Comparison of ENCODE assay signal across 15 cellular contexts in genomic region chr18:24063121-24063731, GRCh38. TPM values are rescaled to one million over a fixed set of nuclear protein-coding genes. Genes with fewer than 3 reads are reported as not detected.
DNase-seq lines count a peak whose midpoint lies in the region; ATAC-seq, FAIRE-seq and TF ChIP-seq lines count a peak whose summit lies in the region.
"Had no signal": no experiment of that assay in that cellular context is flagged by ENCODE, and none has a peak within 500 bp of the region (broad histone marks: within the 10 kb centered on the region; RNA-seq: fewer than 3 reads in every experiment).

No MANE protein-coding gene starts in this region.

- no peak overlapping the region for H3K4me3 ChIP-seq in fibroblast of villous mesenchyme (ENCODE audit: low read depth, low read length)
- no peak overlapping the region for H3K4me3 ChIP-seq in WERI-Rb-1 (ENCODE audit: low read depth, low read length)
- H3K4me3 ChIP-seq: skin epidermis had no signal

- H3K27ac ChIP-seq in WERI-Rb-1, result no peak overlapping the region
- H3K27ac ChIP-seq: C4-2B had no signal

- peaks cover 15% of the 10 kb centered on the region for H3K36me3 Mint-ChIP-seq in activated naive CD4-positive, alpha-beta T cell treated with anti-CD3 and anti-CD28 coated beads, Interleukin-2, amount 50 U/mL, for 24 hours
- peaks cover 3% of the 10 kb centered on the region for H3K36me3 Mint-ChIP-seq in T-helper 17 cell (ENCODE audit: low read depth)

- ATAC-seq in T-helper 17 cell, result peak; percentile 52
- ATAC-seq in sciatic nerve, result no peak

- intact Hi-C loops in sciatic nerve (cut with DNase I), result no loop called here

- no peak for FAIRE-seq in urothelium cell line (lab: Jason Lieb, UNC)

- H3K27me3 Mint-ChIP-seq in activated naive CD4-positive, alpha-beta T cell treated with anti-CD3 and anti-CD28 coated beads, Interleukin-2, amount 50 U/mL, for 24 hours, result no peaks in the 10 kb centered on the region
- H3K27me3 Mint-ChIP-seq in T-helper 17 cell, result no peaks in the 10 kb centered on the region
- H3K27me3 Mint-ChIP-seq: activated naive CD8-positive, alpha-beta T cell treated with anti-CD3 and anti-CD28 coated beads, Interleukin-2, amount 10 ng/mL, durations not matched to agents 7 days and 5 days had no signal

- peaks cover 2% of the 10 kb centered on the region; the same call in 1 of the 2 replicates for H3K36me3 ChIP-seq in WERI-Rb-1

- peak overlapping the region; percentile 74 for H3K27ac Mint-ChIP-seq in activated naive CD4-positive, alpha-beta T cell treated with anti-CD3 and anti-CD28 coated beads, Interleukin-2, amount 50 U/mL, for 24 hours
- H3K27ac Mint-ChIP-seq in T-helper 17 cell, result peak overlapping the region; percentile 85
- H3K27ac Mint-ChIP-seq: activated naive CD8-positive, alpha-beta T cell treated with anti-CD3 and anti-CD28 coated beads, Interleukin-2, amount 10 ng/mL, durations not matched to agents 7 days and 5 days had no signal

- no peaks in the 10 kb centered on the region for H3K9me3 Mint-ChIP-seq in activated naive CD4-positive, alpha-beta T cell treated with anti-CD3 and anti-CD28 coated beads, Interleukin-2, amount 50 U/mL, for 24 hours
- H3K9me3 Mint-ChIP-seq: activated naive CD8-positive, alpha-beta T cell treated with anti-CD3 and anti-CD28 coated beads, Interleukin-2, amount 10 ng/mL, durations not matched to agents 7 days and 5 days had no signal

- no peaks in the 10 kb centered on the region for H3K27me3 ChIP-seq in WERI-Rb-1 (ENCODE audit: insufficient read depth, low read depth, severe bottlenecking)

- DNase-seq in activated naive CD4-positive, alpha-beta T cell treated with anti-CD3 and anti-CD28 coated beads, Interleukin-2, amount 50 U/mL, for 16 hours, result no peak
- DNase-seq in T-helper 17 cell (no peak), fibroblast of villous mesenchyme (ENCODE audit: low read depth) (peak; percentile 11), urothelium cell line (ENCODE audit: low spot score) (peak; percentile 16), sciatic nerve (ENCODE audit: low spot score) (no peak), WERI-Rb-1 (no peak), medulla oblongata (ENCODE audit: extremely low spot score) (no peak)
- DNase-seq: activated naive CD8-positive, alpha-beta T cell treated with anti-CD3 and anti-CD28 coated beads, Interleukin-2, amount 10 ng/mL, durations not matched to agents 7 days and 5 days; effector CD8-positive, alpha-beta T cell; Karpas-422; NCI-H345; RPMI8226 had no signal

- H3K4me3 Mint-ChIP-seq in activated naive CD4-positive, alpha-beta T cell treated with anti-CD3 and anti-CD28 coated beads, Interleukin-2, amount 50 U/mL, for 24 hours, result peak overlapping the region; percentile 42
- H3K4me3 Mint-ChIP-seq in T-helper 17 cell, result no peak overlapping the region
- H3K4me3 Mint-ChIP-seq: activated naive CD8-positive, alpha-beta T cell treated with anti-CD3 and anti-CD28 coated beads, Interleukin-2, amount 10 ng/mL, durations not matched to agents 7 days and 5 days had no signal

- H3K9me3 ChIP-seq in T-helper 17 cell (ENCODE audit: control insufficient read depth, low read length, poor library complexity, severe bottlenecking) (no peaks in the 10 kb centered on the region), WERI-Rb-1 (ENCODE audit: severe bottlenecking) (no peaks in the 10 kb centered on the region)

- peaks cover 77% of the 10 kb centered on the region for H3K4me1 Mint-ChIP-seq in activated naive CD4-positive, alpha-beta T cell treated with anti-CD3 and anti-CD28 coated beads, Interleukin-2, amount 50 U/mL, for 24 hours
- peaks cover 47% of the 10 kb centered on the region for H3K4me1 Mint-ChIP-seq in T-helper 17 cell

- TF ChIP-seq CTCF in fibroblast of villous mesenchyme (IDR thresholded peaks at IDR 0.05; ENCODE audit: insufficient read depth, low read depth, low read length) (no peak), WERI-Rb-1 (IDR thresholded peaks at IDR 0.05; ENCODE audit: low read depth, low read length) (no peak)

RNA-seq across cellular contexts. Expression of gene TTC39C, which starts 48.7 kb away (rescaled TPM):
- total RNA-seq in T-helper 17 cell, result 100 to 1,000 TPM; 187 to 226 TPM
- 30.9 and 54.4 TPM in 2 replicates for total RNA-seq in fibroblast of villous mesenchyme
- total RNA-seq in sciatic nerve, result 20.6 TPM

Comparison
In these comparisons a context has a peak if more than half of its experiments do, and no peak if none do; other contexts are left out.
1. DNase-seq: peak in fibroblast of villous mesenchyme (single experiment) and urothelium cell line (single experiment); none in activated naive CD4-positive, alpha-beta T cell treated with anti-CD3 and anti-CD28 coated beads, Interleukin-2, amount 50 U/mL, for 16 hours (single experiment), T-helper 17 cell (0 of 3), sciatic nerve (single experiment), WERI-Rb-1 (single experiment) and medulla oblongata (single experiment).